In the genomic region with DNA sequence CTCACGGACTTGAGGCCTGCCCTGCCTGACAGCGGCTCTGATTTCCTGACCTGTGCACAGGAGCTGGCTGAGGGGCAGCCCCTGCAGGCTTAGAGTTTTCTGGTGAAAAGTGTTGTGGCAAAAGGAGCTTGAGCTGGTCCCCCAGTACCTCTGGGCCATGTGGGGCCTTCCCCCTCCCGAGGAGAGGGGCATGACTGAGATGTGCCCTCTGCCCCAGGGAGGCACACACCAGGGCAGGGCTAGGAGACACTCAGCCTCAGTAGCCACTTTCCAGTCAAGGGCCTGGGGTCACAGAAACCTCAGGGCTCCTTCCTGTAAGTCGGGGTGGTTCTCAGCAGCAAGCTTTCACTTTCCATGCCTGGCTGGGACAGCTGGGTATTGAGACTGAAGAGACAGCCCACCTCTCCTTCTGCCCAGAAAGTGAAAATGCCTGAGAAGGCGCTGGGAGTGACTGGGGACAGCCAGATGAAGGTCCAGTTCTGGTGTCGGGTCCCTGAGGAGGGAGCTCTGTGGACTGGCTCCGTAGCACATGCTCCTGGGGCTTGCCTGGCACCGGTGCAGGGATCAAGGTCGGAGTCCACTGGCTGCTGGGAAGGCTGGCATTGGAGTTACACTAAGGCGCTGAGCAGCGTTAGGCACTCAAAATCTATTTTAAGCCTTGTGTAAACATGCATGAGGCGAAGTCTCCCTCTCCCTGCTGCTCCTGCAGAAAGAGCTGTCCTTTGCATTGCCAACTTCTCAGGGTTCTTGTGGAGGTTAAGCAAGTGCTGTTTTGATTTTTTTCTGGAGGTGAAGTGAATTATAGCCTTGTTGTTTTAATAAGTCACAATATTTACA, we compare ENCODE assay signal across 1 cellular context.
A peak's percentile ranks its signal among the peaks of the same experiment; 100 is the strongest.
TF ChIP-seq lines count a peak whose summit lies in the region.

No MANE protein-coding gene starts in this region.

TF ChIP-seq in HepG2, 621 proteins besides CTCF, POLR2A, EP300 and RAD21 (continued from another document and continues in another):
- TF ChIP-seq, protein P1, sequence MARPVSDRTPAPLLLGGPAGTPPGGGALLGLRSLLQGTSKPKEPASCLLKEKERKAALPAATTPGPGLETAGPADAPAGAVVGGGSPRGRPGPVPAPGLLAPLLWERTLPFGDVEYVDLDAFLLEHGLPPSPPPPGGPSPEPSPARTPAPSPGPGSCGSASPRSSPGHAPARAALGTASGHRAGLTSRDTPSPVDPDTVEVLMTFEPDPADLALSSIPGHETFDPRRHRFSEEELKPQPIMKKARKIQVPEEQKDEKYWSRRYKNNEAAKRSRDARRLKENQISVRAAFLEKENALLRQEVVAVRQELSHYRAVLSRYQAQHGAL (CRISPR knock-in tag; IDR thresholded peaks at IDR 0.05; ENCODE audit: not compliant biosample characterization) = no peak
- TF ChIP-seq SRY (CRISPR knock-in tag; IDR thresholded peaks at IDR 0.05) (no peak), ZNF850 (CRISPR knock-in tag; conservative IDR thresholded peaks at IDR 0.05) (no peak), NBN (conservative IDR thresholded peaks at IDR 0.05) (no peak), ZNF556 (CRISPR knock-in tag; IDR thresholded peaks at IDR 0.05; ENCODE audit: borderline replicate concordance) (no peak), GABPA (IDR thresholded peaks at IDR 0.05; ENCODE audit: low read depth, low read length) (no peak), GABPA (CRISPR knock-in tag; IDR thresholded peaks at IDR 0.05; ENCODE audit: low read depth) (no peak), KDM4B (CRISPR knock-in tag; IDR thresholded peaks at IDR 0.05) (no peak), ATM (IDR thresholded peaks at IDR 0.05; ENCODE audit: borderline replicate concordance) (no peak), RFX3 (CRISPR knock-in tag; IDR thresholded peaks at IDR 0.05) (no peak), ZNF136 (CRISPR knock-in tag; IDR thresholded peaks at IDR 0.05; ENCODE audit: low read depth) (no peak), SKI (IDR thresholded peaks at IDR 0.05; ENCODE audit: partially characterized antibody) (peak; percentile 21), RFXANK (CRISPR knock-in tag; IDR thresholded peaks at IDR 0.05) (no peak), HOXA7 (CRISPR knock-in tag; IDR thresholded peaks at IDR 0.05) (no peak), ZNF282 (IDR thresholded peaks at IDR 0.05; ENCODE audit: partially characterized antibody) (no peak), ZNF781 (CRISPR knock-in tag; IDR thresholded peaks at IDR 0.05; ENCODE audit: borderline replicate concordance, not compliant biosample characterization) (no peak), NAIF1 (CRISPR knock-in tag; IDR thresholded peaks at IDR 0.05; ENCODE audit: borderline replicate concordance) (no peak), NFE2L1 (CRISPR knock-in tag; IDR thresholded peaks at IDR 0.05; ENCODE audit: borderline replicate concordance) (no peak), HMG20A (CRISPR knock-in tag; IDR thresholded peaks at IDR 0.05; ENCODE audit: borderline replicate concordance) (peak; percentile 41), ZNF34 (CRISPR knock-in tag; IDR thresholded peaks at IDR 0.05; ENCODE audit: borderline replicate concordance) (no peak), ZNF660 (CRISPR knock-in tag; IDR thresholded peaks at IDR 0.05; ENCODE audit: borderline replicate concordance, low read depth) (no peak), HES4 (CRISPR knock-in tag; IDR thresholded peaks at IDR 0.05; ENCODE audit: borderline replicate concordance) (no peak)
- TF ChIP-seq, protein P2, sequence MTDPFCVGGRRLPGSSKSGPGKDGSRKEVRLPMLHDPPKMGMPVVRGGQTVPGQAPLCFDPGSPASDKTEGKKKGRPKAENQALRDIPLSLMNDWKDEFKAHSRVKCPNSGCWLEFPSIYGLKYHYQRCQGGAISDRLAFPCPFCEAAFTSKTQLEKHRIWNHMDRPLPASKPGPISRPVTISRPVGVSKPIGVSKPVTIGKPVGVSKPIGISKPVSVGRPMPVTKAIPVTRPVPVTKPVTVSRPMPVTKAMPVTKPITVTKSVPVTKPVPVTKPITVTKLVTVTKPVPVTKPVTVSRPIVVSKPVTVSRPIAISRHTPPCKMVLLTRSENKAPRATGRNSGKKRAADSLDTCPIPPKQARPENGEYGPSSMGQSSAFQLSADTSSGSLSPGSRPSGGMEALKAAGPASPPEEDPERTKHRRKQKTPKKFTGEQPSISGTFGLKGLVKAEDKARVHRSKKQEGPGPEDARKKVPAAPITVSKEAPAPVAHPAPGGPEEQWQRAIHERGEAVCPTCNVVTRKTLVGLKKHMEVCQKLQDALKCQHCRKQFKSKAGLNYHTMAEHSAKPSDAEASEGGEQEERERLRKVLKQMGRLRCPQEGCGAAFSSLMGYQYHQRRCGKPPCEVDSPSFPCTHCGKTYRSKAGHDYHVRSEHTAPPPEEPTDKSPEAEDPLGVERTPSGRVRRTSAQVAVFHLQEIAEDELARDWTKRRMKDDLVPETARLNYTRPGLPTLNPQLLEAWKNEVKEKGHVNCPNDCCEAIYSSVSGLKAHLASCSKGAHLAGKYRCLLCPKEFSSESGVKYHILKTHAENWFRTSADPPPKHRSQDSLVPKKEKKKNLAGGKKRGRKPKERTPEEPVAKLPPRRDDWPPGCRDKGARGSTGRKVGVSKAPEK (CRISPR knock-in tag; IDR thresholded peaks at IDR 0.05; ENCODE audit: borderline replicate concordance) = no peak
- TF ChIP-seq, protein P3, sequence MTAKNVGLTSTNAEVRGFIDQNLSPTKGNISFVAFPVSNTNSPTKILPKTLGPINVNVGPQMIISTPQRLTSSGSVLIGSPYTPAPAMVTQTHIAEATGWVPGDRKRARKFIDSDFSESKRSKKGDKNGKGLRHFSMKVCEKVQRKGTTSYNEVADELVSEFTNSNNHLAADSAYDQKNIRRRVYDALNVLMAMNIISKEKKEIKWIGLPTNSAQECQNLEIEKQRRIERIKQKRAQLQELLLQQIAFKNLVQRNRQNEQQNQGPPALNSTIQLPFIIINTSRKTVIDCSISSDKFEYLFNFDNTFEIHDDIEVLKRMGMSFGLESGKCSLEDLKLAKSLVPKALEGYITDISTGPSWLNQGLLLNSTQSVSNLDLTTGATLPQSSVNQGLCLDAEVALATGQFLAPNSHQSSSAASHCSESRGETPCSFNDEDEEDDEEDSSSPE (CRISPR knock-in tag; IDR thresholded peaks at IDR 0.05) = no peak
- TF ChIP-seq, protein P4, sequence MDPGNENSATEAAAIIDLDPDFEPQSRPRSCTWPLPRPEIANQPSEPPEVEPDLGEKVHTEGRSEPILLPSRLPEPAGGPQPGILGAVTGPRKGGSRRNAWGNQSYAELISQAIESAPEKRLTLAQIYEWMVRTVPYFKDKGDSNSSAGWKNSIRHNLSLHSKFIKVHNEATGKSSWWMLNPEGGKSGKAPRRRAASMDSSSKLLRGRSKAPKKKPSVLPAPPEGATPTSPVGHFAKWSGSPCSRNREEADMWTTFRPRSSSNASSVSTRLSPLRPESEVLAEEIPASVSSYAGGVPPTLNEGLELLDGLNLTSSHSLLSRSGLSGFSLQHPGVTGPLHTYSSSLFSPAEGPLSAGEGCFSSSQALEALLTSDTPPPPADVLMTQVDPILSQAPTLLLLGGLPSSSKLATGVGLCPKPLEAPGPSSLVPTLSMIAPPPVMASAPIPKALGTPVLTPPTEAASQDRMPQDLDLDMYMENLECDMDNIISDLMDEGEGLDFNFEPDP (CRISPR knock-in tag; conservative IDR thresholded peaks at IDR 0.05) = no peak
- TF ChIP-seq, protein P5, sequence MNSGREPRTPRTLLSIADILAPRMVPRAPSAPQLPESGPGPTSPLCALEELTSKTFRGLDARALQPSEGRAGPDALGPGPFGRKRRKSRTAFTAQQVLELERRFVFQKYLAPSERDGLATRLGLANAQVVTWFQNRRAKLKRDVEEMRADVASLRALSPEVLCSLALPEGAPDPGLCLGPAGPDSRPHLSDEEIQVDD (CRISPR knock-in tag; IDR thresholded peaks at IDR 0.05; ENCODE audit: borderline replicate concordance) = no peak
- TF ChIP-seq, protein P6, sequence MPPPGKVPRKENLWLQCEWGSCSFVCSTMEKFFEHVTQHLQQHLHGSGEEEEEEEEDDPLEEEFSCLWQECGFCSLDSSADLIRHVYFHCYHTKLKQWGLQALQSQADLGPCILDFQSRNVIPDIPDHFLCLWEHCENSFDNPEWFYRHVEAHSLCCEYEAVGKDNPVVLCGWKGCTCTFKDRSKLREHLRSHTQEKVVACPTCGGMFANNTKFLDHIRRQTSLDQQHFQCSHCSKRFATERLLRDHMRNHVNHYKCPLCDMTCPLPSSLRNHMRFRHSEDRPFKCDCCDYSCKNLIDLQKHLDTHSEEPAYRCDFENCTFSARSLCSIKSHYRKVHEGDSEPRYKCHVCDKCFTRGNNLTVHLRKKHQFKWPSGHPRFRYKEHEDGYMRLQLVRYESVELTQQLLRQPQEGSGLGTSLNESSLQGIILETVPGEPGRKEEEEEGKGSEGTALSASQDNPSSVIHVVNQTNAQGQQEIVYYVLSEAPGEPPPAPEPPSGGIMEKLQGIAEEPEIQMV (CRISPR knock-in tag; IDR thresholded peaks at IDR 0.05; ENCODE audit: low read depth) = no peak
- TF ChIP-seq, protein P7, sequence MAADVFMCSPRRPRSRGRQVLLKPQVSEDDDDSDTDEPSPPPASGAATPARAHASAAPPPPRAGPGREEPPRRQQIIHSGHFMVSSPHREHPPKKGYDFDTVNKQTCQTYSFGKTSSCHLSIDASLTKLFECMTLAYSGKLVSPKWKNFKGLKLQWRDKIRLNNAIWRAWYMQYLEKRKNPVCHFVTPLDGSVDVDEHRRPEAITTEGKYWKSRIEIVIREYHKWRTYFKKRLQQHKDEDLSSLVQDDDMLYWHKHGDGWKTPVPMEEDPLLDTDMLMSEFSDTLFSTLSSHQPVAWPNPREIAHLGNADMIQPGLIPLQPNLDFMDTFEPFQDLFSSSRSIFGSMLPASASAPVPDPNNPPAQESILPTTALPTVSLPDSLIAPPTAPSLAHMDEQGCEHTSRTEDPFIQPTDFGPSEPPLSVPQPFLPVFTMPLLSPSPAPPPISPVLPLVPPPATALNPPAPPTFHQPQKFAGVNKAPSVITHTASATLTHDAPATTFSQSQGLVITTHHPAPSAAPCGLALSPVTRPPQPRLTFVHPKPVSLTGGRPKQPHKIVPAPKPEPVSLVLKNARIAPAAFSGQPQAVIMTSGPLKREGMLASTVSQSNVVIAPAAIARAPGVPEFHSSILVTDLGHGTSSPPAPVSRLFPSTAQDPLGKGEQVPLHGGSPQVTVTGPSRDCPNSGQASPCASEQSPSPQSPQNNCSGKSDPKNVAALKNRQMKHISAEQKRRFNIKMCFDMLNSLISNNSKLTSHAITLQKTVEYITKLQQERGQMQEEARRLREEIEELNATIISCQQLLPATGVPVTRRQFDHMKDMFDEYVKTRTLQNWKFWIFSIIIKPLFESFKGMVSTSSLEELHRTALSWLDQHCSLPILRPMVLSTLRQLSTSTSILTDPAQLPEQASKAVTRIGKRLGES (CRISPR knock-in tag; IDR thresholded peaks at IDR 0.05; ENCODE audit: borderline replicate concordance) = no peak
- TF ChIP-seq, protein P8, sequence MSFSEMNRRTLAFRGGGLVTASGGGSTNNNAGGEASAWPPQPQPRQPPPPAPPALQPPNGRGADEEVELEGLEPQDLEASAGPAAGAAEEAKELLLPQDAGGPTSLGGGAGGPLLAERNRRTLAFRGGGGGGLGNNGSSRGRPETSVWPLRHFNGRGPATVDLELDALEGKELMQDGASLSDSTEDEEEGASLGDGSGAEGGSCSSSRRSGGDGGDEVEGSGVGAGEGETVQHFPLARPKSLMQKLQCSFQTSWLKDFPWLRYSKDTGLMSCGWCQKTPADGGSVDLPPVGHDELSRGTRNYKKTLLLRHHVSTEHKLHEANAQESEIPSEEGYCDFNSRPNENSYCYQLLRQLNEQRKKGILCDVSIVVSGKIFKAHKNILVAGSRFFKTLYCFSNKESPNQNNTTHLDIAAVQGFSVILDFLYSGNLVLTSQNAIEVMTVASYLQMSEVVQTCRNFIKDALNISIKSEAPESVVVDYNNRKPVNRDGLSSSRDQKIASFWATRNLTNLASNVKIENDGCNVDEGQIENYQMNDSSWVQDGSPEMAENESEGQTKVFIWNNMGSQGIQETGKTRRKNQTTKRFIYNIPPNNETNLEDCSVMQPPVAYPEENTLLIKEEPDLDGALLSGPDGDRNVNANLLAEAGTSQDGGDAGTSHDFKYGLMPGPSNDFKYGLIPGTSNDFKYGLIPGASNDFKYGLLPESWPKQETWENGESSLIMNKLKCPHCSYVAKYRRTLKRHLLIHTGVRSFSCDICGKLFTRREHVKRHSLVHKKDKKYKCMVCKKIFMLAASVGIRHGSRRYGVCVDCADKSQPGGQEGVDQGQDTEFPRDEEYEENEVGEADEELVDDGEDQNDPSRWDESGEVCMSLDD (CRISPR knock-in tag; IDR thresholded peaks at IDR 0.05; ENCODE audit: borderline replicate concordance) = no peak
- TF ChIP-seq, protein P9, sequence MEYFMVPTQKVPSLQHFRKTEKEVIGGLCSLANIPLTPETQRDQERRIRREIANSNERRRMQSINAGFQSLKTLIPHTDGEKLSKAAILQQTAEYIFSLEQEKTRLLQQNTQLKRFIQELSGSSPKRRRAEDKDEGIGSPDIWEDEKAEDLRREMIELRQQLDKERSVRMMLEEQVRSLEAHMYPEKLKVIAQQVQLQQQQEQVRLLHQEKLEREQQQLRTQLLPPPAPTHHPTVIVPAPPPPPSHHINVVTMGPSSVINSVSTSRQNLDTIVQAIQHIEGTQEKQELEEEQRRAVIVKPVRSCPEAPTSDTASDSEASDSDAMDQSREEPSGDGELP (IDR thresholded peaks at IDR 0.05; ENCODE audit: borderline replicate concordance, low read depth) = peak; percentile 44; the same call in 1 of the 2 replicates
- TF ChIP-seq, protein P10, sequence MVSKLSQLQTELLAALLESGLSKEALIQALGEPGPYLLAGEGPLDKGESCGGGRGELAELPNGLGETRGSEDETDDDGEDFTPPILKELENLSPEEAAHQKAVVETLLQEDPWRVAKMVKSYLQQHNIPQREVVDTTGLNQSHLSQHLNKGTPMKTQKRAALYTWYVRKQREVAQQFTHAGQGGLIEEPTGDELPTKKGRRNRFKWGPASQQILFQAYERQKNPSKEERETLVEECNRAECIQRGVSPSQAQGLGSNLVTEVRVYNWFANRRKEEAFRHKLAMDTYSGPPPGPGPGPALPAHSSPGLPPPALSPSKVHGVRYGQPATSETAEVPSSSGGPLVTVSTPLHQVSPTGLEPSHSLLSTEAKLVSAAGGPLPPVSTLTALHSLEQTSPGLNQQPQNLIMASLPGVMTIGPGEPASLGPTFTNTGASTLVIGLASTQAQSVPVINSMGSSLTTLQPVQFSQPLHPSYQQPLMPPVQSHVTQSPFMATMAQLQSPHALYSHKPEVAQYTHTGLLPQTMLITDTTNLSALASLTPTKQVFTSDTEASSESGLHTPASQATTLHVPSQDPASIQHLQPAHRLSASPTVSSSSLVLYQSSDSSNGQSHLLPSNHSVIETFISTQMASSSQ (IDR thresholded peaks at IDR 0.05; ENCODE audit: low read depth) = no peak
- TF ChIP-seq, protein P10 (CRISPR knock-in tag; IDR thresholded peaks at IDR 0.05; ENCODE audit: borderline replicate concordance) = no peak
